In the genomic region with DNA sequence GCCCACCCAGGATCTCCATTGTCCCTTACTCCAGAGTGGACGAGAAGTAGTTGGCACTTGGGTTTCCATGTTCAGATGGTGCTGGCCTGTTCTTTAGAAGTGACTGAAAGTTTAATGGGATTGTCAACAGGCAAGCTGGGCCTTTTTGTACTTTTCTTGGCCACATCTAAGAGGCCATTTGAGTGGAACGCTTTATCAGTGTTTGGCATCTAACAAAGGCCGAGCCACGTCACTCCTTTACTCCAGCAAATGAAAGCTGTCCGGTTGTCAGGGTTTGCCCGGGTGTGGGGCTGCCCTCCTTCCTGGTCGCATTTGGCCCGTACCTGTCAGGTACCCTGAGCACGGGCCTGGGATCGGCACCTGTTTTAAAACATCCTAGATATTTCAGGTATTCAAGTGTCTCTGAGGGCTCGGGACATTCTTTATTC, we compare ENCODE assay signal across 16 cellular contexts.
DNase-seq lines count a peak whose midpoint lies in the region; ATAC-seq, FAIRE-seq and TF ChIP-seq lines count a peak whose summit lies in the region.
"Had no signal": no experiment of that assay in that cellular context is flagged by ENCODE, and none has a peak within 500 bp of the region (broad histone marks: within the 10 kb centered on the region; RNA-seq: fewer than 3 reads in every experiment).

No MANE protein-coding gene starts in this region.

- peaks cover 0 to 2% (median under 1%) of the 10 kb centered on the region in 4 experiments; a peak in 1 of 7 replicates for H3K4me1 ChIP-seq in H1 (replicated peaks in 1 of 4; ENCODE audit: control insufficient read depth in 3 of 4, insufficient read depth in 4 of 4, low read length in 3 of 4)
- H3K4me1 ChIP-seq in neural progenitor cell, result peaks cover 16% of the 10 kb centered on the region
- H3K4me1 ChIP-seq in upper lobe of left lung, result peaks cover 0 to 7% (median 1%) of the 10 kb centered on the region in 4 donors
- peaks cover 12% of the 10 kb centered on the region for H3K4me1 ChIP-seq in osteoblast (ENCODE audit: insufficient read depth, low read length)
- H3K4me1 ChIP-seq in suprapubic skin, result peaks cover 29% of the 10 kb centered on the region
- H3K4me1 ChIP-seq: HAP-1 had no signal

- no peak overlapping the region for H3K4ac ChIP-seq in H1 (replicated peaks; ENCODE audit: insufficient read length, low read depth, low read length)

- H3K79me1 ChIP-seq in H1 (ENCODE audit: low read depth, low read length), result no peaks in the 10 kb centered on the region; the same call in 1 of the 2 replicates

- H3F3A ChIP-seq in neural progenitor cell (ENCODE audit: low read depth), result no peaks in the 10 kb centered on the region

- H2BK12ac ChIP-seq in H1 (ENCODE audit: low read depth, low read length), result no peak overlapping the region

- no peak overlapping the region for H3K23ac ChIP-seq in H1 (ENCODE audit: insufficient read length)

- no peak overlapping the region for H2BK5ac ChIP-seq in H1 (ENCODE audit: low read depth, low read length)

- H3K36me3 ChIP-seq in H1 (ENCODE audit: control insufficient read depth in 2 of 4, insufficient read depth in 4 of 4, low read length in 3 of 4) (peaks cover 0 to 21% (median 8%) of the 10 kb centered on the region in 4 experiments; a peak in 6 of 8 replicates), neural progenitor cell (no peaks in the 10 kb centered on the region), upper lobe of left lung (peaks cover 0 to 24% (median 10%) of the 10 kb centered on the region in 4 donors), osteoblast (ENCODE audit: insufficient read depth, low read length) (peaks cover 4% of the 10 kb centered on the region), suprapubic skin (peaks cover 12% of the 10 kb centered on the region)

- peaks cover 22% of the 10 kb centered on the region for H3K4me1 Mint-ChIP-seq in neural progenitor cell

- H3K79me2 ChIP-seq in H1 (ENCODE audit: control insufficient read depth in 1 of 2, insufficient read depth in 2 of 2, low read length in 2 of 2), result no peaks in the 10 kb centered on the region
- H3K79me2 ChIP-seq in neural progenitor cell (ENCODE audit: low read depth), result no peaks in the 10 kb centered on the region
- H3K79me2 ChIP-seq in osteoblast (ENCODE audit: insufficient read depth, low read length), result no peaks in the 10 kb centered on the region

- TF ChIP-seq EP300 in H1 (IDR thresholded peaks at IDR 0.05; ENCODE audit: borderline replicate concordance in 1 of 2, low read depth in 2 of 2, low read length in 2 of 2) (no peak), upper lobe of left lung (IDR thresholded peaks at IDR 0.05) (no peak), suprapubic skin (IDR thresholded peaks at IDR 0.05) (no peak)

- peaks cover 12% of the 10 kb centered on the region for H3K36me3 Mint-ChIP-seq in neural progenitor cell

- no peaks in the 10 kb centered on the region for H3K9me3 Mint-ChIP-seq in neural progenitor cell

- H3K27ac Mint-ChIP-seq in neural progenitor cell, result peak overlapping the region; percentile 96

- H2AK5ac ChIP-seq in H1 (ENCODE audit: low read depth, low read length), result no peak overlapping the region

- H3K4me3 Mint-ChIP-seq in neural progenitor cell, result no peak overlapping the region

- no peak overlapping the region for H3K4me2 ChIP-seq in H1 (ENCODE audit: insufficient read depth in 1 of 2, low read depth in 2 of 2, low read length in 2 of 2)
- H3K4me2 ChIP-seq in neural progenitor cell, result peak overlapping the region; percentile 13
- no peak overlapping the region for H3K4me2 ChIP-seq in osteoblast (ENCODE audit: insufficient read depth, low read length)
- H3K4me2 ChIP-seq: PC-9 had no signal

- no peaks in the 10 kb centered on the region for H3K23me2 ChIP-seq in H1 (ENCODE audit: low read depth, low read length)

- no peak overlapping the region for H2AFZ ChIP-seq in H1 (ENCODE audit: low read length)
- H2AFZ ChIP-seq in neural progenitor cell (replicated peaks), result no peak overlapping the region
- H2AFZ ChIP-seq in osteoblast (ENCODE audit: low read length), result no peak overlapping the region
- H2AFZ ChIP-seq: PC-9 had no signal

- H4K20me1 ChIP-seq in H1 (replicated peaks in 1 of 2; ENCODE audit: control insufficient read depth in 1 of 2, insufficient read depth in 2 of 2, low read length in 2 of 2), result no peaks in the 10 kb centered on the region
- H4K20me1 ChIP-seq in neural progenitor cell (ENCODE audit: low read depth), result no peaks in the 10 kb centered on the region
- no peaks in the 10 kb centered on the region for H4K20me1 ChIP-seq in osteoblast (ENCODE audit: insufficient read depth, low read length)

- no peak for TF ChIP-seq CTCF in H1 (IDR thresholded peaks at IDR 0.05; ENCODE audit: control extremely low read depth in 1 of 3, insufficient read depth in 1 of 3, low read depth in 1 of 3, low read length in 3 of 3)
- no peak for TF ChIP-seq CTCF in neural progenitor cell (IDR thresholded peaks at IDR 0.05)
- TF ChIP-seq CTCF in upper lobe of left lung (IDR thresholded peaks at IDR 0.05), result no peak
- TF ChIP-seq CTCF in osteoblast (IDR thresholded peaks at IDR 0.05; ENCODE audit: extremely low read depth, low read depth, low read length), result no peak
- TF ChIP-seq CTCF in suprapubic skin (IDR thresholded peaks at IDR 0.05), result no peak

- no peak overlapping the region for H3K14ac ChIP-seq in H1 (ENCODE audit: insufficient read length)

- H3K9me3 ChIP-seq in H1 (ENCODE audit: insufficient read depth in 2 of 2, low read depth in 1 of 2, low read length in 1 of 2) (no peaks in the 10 kb centered on the region), neural progenitor cell (ENCODE audit: low read depth) (no peaks in the 10 kb centered on the region), upper lobe of left lung (no peaks in the 10 kb centered on the region), osteoblast (ENCODE audit: low read depth, low read length) (no peaks in the 10 kb centered on the region), suprapubic skin (no peaks in the 10 kb centered on the region)
- H3K9me3 ChIP-seq: Caco-2, HAP-1 had no signal

- no peak for TF ChIP-seq POLR2A in H1 (IDR thresholded peaks at IDR 0.05; ENCODE audit: control extremely low read depth in 1 of 2, low read depth in 2 of 2, low read length in 2 of 2)
- TF ChIP-seq POLR2A in upper lobe of left lung (IDR thresholded peaks at IDR 0.05), result no peak
- no peak for TF ChIP-seq POLR2A in suprapubic skin (IDR thresholded peaks at IDR 0.05)

- H4K5ac ChIP-seq in H1 (ENCODE audit: insufficient read length, low read depth, low read length), result no peak overlapping the region

- DNase-seq in HT-29 (ENCODE audit: low spot score), result peak; percentile 50
- DNase-seq in H1 (ENCODE audit: low read depth in 1 of 2, low spot score in 2 of 2), result no peak
- no peak for DNase-seq in neural progenitor cell (ENCODE audit: low spot score)
- peak; percentile 21 to 45 for DNase-seq in upper lobe of left lung
- no peak for DNase-seq in osteoblast (ENCODE audit: insufficient read length, low spot score, missing footprints)
- DNase-seq in suprapubic skin (ENCODE audit: low spot score in 2 of 2), result no peak
- DNase-seq: AML-193, Caco-2, KBM-7, NCI-H1417 treated with DMSO at 0.1 percent for 48 hours, NCI-H2029, NCI-H2171, NCI-H524, PC-9 had no signal

- peaks cover 6% of the 10 kb centered on the region for H3K27me3 Mint-ChIP-seq in neural progenitor cell (ENCODE audit: insufficient read depth, low read depth)

- no peak overlapping the region for H4K91ac ChIP-seq in H1 (replicated peaks; ENCODE audit: insufficient read length, low read length)

- no peak for FAIRE-seq in H1 (lab: Jason Lieb, UNC)

- TF ChIP-seq RAD21 in H1 (IDR thresholded peaks at IDR 0.05 in 1 of 2, conservative IDR thresholded peaks at IDR 0.05 in 1 of 2; ENCODE audit: low read depth in 2 of 2, low read length in 2 of 2), result no peak

- no peak overlapping the region for H3K9ac ChIP-seq in H1 (replicated peaks in 1 of 4; ENCODE audit: extremely low read depth in 1 of 4, low read depth in 3 of 4, low read length in 3 of 4)
- no peak overlapping the region for H3K9ac ChIP-seq in neural progenitor cell

- H4K8ac ChIP-seq in H1 (ENCODE audit: extremely low read depth, insufficient read depth, low read length), result peak overlapping the region; percentile 36; the same call in 1 of the 2 replicates

- no peaks in the 10 kb centered on the region for H3K27me3 ChIP-seq in H1 (replicated peaks in 1 of 4; ENCODE audit: control insufficient read depth in 3 of 4, extremely low read depth in 1 of 4, insufficient read depth in 3 of 4, low read length in 3 of 4)
- no peaks in the 10 kb centered on the region for H3K27me3 ChIP-seq in neural progenitor cell
- no peaks in the 10 kb centered on the region for H3K27me3 ChIP-seq in upper lobe of left lung
- no peaks in the 10 kb centered on the region for H3K27me3 ChIP-seq in osteoblast (ENCODE audit: insufficient read depth, low read length)
- H3K27me3 ChIP-seq in suprapubic skin, result no peaks in the 10 kb centered on the region

- POLR2A ChIA-PET in H1 (lab: Charles Lee; ENCODE audit: partially characterized antibody), result interaction anchor here (1.3 kb wide), 1 partner anchor 10 kb away, joined by 4 read pairs; no protein-coding TSS in a partner anchor

- H3K4me3 ChIP-seq in H1 (ENCODE audit: extremely low read depth in 1 of 4, insufficient read depth in 2 of 4, low read depth in 3 of 4, low read length in 4 of 4), result no peak overlapping the region
- no peak overlapping the region for H3K4me3 ChIP-seq in neural progenitor cell
- H3K4me3 ChIP-seq in upper lobe of left lung, result no peak overlapping the region
- no peak overlapping the region for H3K4me3 ChIP-seq in osteoblast (ENCODE audit: insufficient read depth, low read length)
- H3K4me3 ChIP-seq in suprapubic skin, result no peak overlapping the region
- H3K4me3 ChIP-seq: HAP-1, PC-9 had no signal

- H2BK120ac ChIP-seq in H1 (replicated peaks; ENCODE audit: low read depth, low read length), result no peak overlapping the region

- ATAC-seq in upper lobe of left lung (ENCODE audit: low FRiP score in 2 of 2) (peak; percentile 47 to 82), HG03095 (IDR thresholded peaks at IDR 0.05; ENCODE audit: unreplicated experiment) (no peak)

- no peak overlapping the region for H2BK20ac ChIP-seq in H1 (ENCODE audit: low read length)

- 0 out of 2 replicates have a peak overlapping the region, but pooled peaks have one; percentile 9 for H3K27ac ChIP-seq in H1 (ENCODE audit: low read depth, low read length)
- H3K27ac ChIP-seq in neural progenitor cell, result peak overlapping the region; percentile 46
- no peak overlapping the region for H3K27ac ChIP-seq in upper lobe of left lung
- H3K27ac ChIP-seq in osteoblast (ENCODE audit: low read depth, low read length), result no peak overlapping the region
- H3K27ac ChIP-seq in suprapubic skin, result no peak overlapping the region
- H3K27ac ChIP-seq: PC-9 had no signal

- WGBS in H1 (ENCODE audit: extremely low coverage in 1 of 2, insufficient coverage in 1 of 2, insufficient read length in 1 of 2, insufficient replicate concordance in 2 of 2, low coverage in 1 of 2, low lambda C conversion rate in 2 of 2, missing lambda C conversion rate in 1 of 2), 2 experiments, result 87% methylated on average over 11 of the region's 11 CpGs; no CpG with 5 or more reads in 1 of the 2 experiments
- WGBS in upper lobe of left lung, 2 donors, result 63 to 85% methylated on average over 10 to 11 of the region's 11 CpGs
- WGBS in suprapubic skin, result 94% methylated on average over 11 of the region's 11 CpGs

- CTCF ChIA-PET in H1 (lab: Charles Lee; ENCODE audit: partially characterized antibody), result interaction anchor here (1.2 kb wide), 1 partner anchor 114 kb away, joined by 3 read pairs; no protein-coding TSS in a partner anchor

- no peak overlapping the region for H2BK15ac ChIP-seq in H1 (ENCODE audit: low read length)

- H3K18ac ChIP-seq in H1 (ENCODE audit: extremely low read depth, low read length), result no peak overlapping the region

- H3K56ac ChIP-seq in H1 (replicated peaks; ENCODE audit: insufficient read length, low read depth, low read length), result no peak overlapping the region

Comparison
In these comparisons a context has a peak if more than half of its experiments do, and no peak if none do; other contexts are left out.
1. DNase-seq: peak in HT-29 (single experiment) and upper lobe of left lung (2 of 2); none in H1 (0 of 2), neural progenitor cell (single experiment), osteoblast (single experiment) and suprapubic skin (0 of 2).
2. H3K27ac ChIP-seq: peak in H1 (single experiment) and neural progenitor cell (single experiment); none in upper lobe of left lung (0 of 4), osteoblast (single experiment) and suprapubic skin (single experiment).